Comparison of ENCODE assay signal across 8 cellular contexts in the genomic region with DNA sequence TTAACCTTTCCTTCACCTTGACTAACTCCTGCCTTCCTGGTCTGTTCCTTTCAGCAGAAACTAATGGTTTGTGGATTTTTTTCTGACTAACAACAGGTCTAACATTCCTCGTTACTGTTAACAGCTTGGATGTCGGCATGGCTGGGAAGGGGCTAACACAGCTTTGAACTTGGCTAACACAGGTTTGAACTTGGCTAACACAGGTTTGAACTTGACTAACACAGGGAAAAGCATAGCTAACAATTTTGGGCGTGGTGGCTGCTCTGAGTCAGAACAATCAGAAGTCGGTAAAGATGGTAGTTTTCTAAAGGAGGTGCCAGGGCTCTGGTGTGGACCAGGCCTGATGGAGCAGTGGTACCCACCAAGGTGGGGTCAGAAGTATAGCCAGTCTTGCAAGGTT. TPM values are rescaled to one million over a fixed set of nuclear protein-coding genes. Genes with fewer than 3 reads are reported as not detected.
DNase-seq lines count a peak whose midpoint lies in the region; ATAC-seq and TF ChIP-seq lines count a peak whose summit lies in the region.

No MANE protein-coding gene starts in this region.

- DNase-seq in immature natural killer cell (no peak), NCI-H2171 treated with DMSO at 0.1 percent for 48 hours (lab: John Stamatoyannopoulos, UW) (no peak), NCI-H2029 (lab: John Stamatoyannopoulos, UW) (no peak)
- DNase-seq in stimulated activated naive CD8-positive, alpha-beta T cell treated with anti-CD3 and anti-CD28 coated beads, Interleukin-15, Interleukin-2, amounts not matched to agents 100 U/mL and 50 U/mL, for 24 hours: peak; percentile 35

- H3K4me1 Mint-ChIP-seq in IgD-negative memory B cell (peaks cover 49 to 71% (median 62%) of the 10 kb centered on the region in 3 donors), immature natural killer cell (peaks cover 89 to 96% of the 10 kb centered on the region in 2 donors)
- H3K4me1 Mint-ChIP-seq in activated naive CD8-positive, alpha-beta T cell (ENCODE audit: low read depth): peaks cover 77% of the 10 kb centered on the region

- H3K27ac Mint-ChIP-seq in IgD-negative memory B cell: peak overlapping the region; percentile 98 to 100 (median 99)
- H3K27ac Mint-ChIP-seq in activated naive CD8-positive, alpha-beta T cell: peak overlapping the region; percentile 99
- peak overlapping the region; percentile 98 to 99 (median 98) for H3K27ac Mint-ChIP-seq in immature natural killer cell

- no peak for ATAC-seq in stimulated activated naive CD8-positive, alpha-beta T cell treated with anti-CD3 and anti-CD28 coated beads, Interleukin-15, Interleukin-2, amounts not matched to agents 100 U/mL and 50 U/mL, for 24 hours
- ATAC-seq in GM19467 (IDR thresholded peaks at IDR 0.05; ENCODE audit: unreplicated experiment): no peak

- H3K27me3 Mint-ChIP-seq in IgD-negative memory B cell (peaks cover 2% of the 10 kb centered on the region), immature natural killer cell (ENCODE audit: low read depth in 3 of 3) (peaks cover 9 to 26% (median 13%) of the 10 kb centered on the region in 3 donors)
- no peaks in the 10 kb centered on the region for H3K27me3 Mint-ChIP-seq in activated naive CD8-positive, alpha-beta T cell

- H3K4me3 Mint-ChIP-seq in IgD-negative memory B cell (peak overlapping the region; percentile 96 to 99 (median 98)), immature natural killer cell (peak overlapping the region; percentile 91 to 98 (median 96))
- peak overlapping the region; percentile 97 for H3K4me3 Mint-ChIP-seq in activated naive CD8-positive, alpha-beta T cell

- H3K36me3 Mint-ChIP-seq in IgD-negative memory B cell (no peaks in the 10 kb centered on the region), immature natural killer cell (peaks cover 0 to 9% (median 7%) of the 10 kb centered on the region in 3 donors)
- H3K36me3 Mint-ChIP-seq in activated naive CD8-positive, alpha-beta T cell: peaks cover 2% of the 10 kb centered on the region

- peak overlapping the region; percentile 91 for H3K27ac ChIP-seq in 22Rv1

- H3K9me3 Mint-ChIP-seq in IgD-negative memory B cell (no peaks in the 10 kb centered on the region), immature natural killer cell (no peaks in the 10 kb centered on the region)
- no peaks in the 10 kb centered on the region for H3K9me3 Mint-ChIP-seq in activated naive CD8-positive, alpha-beta T cell (ENCODE audit: low read depth)

- no peak for TF ChIP-seq CTCF in 22Rv1 (IDR thresholded peaks at IDR 0.05)

RNA-seq across cellular contexts. Expression of a gene that starts 16.1 kb away (rescaled TPM):
- polyA plus RNA-seq in IgD-negative memory B cell (0.93 TPM), immature natural killer cell (1 to 10 TPM in 1 of 3 donors, not detected in 2; 2.2 TPM)

RNA-seq across cellular contexts. Expression of a gene that starts 51.7 kb away (rescaled TPM):
- polyA plus RNA-seq in IgD-negative memory B cell (not detected), immature natural killer cell (under 1 TPM in 2 of 3 donors, not detected in 1; 0.46 to 0.95 TPM)

RNA-seq across cellular contexts. Expression of a gene that starts 55.7 kb away (rescaled TPM):
- polyA plus RNA-seq in IgD-negative memory B cell (1.0 TPM), immature natural killer cell (not detected)
